8 cellular contexts compared by ENCODE assay signal in the genomic region with DNA sequence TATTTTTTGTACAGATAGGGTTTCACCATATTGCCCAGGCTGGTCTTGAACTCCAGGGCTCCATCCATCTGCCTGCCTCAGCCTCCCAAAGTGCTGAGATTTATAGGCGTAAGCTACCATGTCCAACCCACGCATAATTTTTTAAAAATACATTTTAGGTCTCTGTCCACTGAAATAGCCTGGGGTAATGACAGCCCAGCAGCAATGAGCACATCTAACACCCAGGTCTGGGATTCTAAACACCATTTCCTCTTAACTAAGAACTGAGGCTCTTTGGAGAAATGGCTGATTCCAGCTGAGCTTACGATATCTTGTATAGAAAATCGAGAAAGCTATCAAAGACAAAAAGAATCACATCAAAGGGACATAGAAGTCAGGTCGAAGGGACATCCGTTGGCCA.
"Had no signal": no experiment of that assay in that cellular context is flagged by ENCODE, and none has a peak within 500 bp of the region (broad histone marks: within the 10 kb centered on the region; RNA-seq: fewer than 3 reads in every experiment).

No MANE protein-coding gene starts in this region.

- H3K9me3 ChIP-seq: HAP-1 had no signal

- H3K9ac ChIP-seq: GM23248, KMS-11 had no signal

- H3K4me2 ChIP-seq: KMS-11 had no signal

- H3K4me1 ChIP-seq: HAP-1 had no signal

- H3K4me3 ChIP-seq: GM23248, HAP-1 had no signal

- FAIRE-seq: HTR-8/SVneo had no signal

- ATAC-seq: HCT116 had no signal

- H2AFZ ChIP-seq: GM23248 had no signal

- H3K27ac ChIP-seq: GM23248, KMS-11 had no signal

- DNase-seq: GM23248, GOT3, H7, KBM-7 had no signal

- H3K36me3 ChIP-seq: HAP-1 had no signal
